20 cellular contexts compared by ENCODE assay signal in the genomic region with DNA sequence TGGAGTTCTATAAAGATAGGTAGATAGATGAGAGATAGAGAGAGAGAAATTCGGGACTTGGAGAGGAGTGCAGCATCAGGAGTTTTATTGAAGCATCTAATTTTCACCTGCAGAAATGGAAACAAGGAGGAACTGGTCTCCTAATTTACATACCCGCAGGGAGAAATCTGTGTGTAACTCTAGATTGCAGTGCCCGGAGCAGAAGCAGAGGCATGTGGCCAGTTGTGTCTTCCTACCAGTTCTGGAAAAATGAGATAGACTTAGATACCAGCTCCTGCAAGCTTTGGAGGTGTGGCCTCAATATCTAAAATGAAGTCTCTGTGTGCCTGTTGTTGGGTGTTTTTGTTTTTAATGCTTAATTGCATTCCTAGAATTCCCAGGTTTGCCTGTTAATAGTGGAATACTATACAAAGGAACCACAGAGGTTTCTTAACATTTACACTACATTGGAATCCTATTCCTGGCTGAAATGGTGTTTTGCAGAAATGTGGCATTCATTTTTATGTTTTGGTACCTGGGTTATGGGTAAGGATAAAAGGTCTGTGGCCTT. TPM values are rescaled to one million over a fixed set of nuclear protein-coding genes. Genes with fewer than 3 reads are reported as not detected.
DNase-seq lines count a peak whose midpoint lies in the region; ATAC-seq and TF ChIP-seq lines count a peak whose summit lies in the region.
"Had no signal": no experiment of that assay in that cellular context is flagged by ENCODE, and none has a peak within 500 bp of the region (broad histone marks: within the 10 kb centered on the region; RNA-seq: fewer than 3 reads in every experiment).

No MANE protein-coding gene starts in this region.

- H3K27me3 ChIP-seq in Karpas-422 (ENCODE audit: low read length): no peaks in the 10 kb centered on the region
- no peaks in the 10 kb centered on the region for H3K27me3 ChIP-seq in endodermal cell (ENCODE audit: control insufficient read depth, insufficient read depth, low read length, poor library complexity, severe bottlenecking)
- no peaks in the 10 kb centered on the region for H3K27me3 ChIP-seq in parathyroid adenoma (ENCODE audit: control insufficient read depth, insufficient read depth, low read length)
- no peaks in the 10 kb centered on the region for H3K27me3 ChIP-seq in dorsolateral prefrontal cortex

- H3K4me2 ChIP-seq in Karpas-422 (ENCODE audit: low read depth, low read length, poor library complexity, severe bottlenecking) (peak overlapping the region; percentile 65), parathyroid adenoma (ENCODE audit: low read length) (peak overlapping the region; percentile 29)

- H3K36me3 Mint-ChIP-seq in endodermal cell (ENCODE audit: low read depth): no peaks in the 10 kb centered on the region

- no peak overlapping the region for H2AFZ ChIP-seq in Karpas-422 (ENCODE audit: low read length)
- H2AFZ ChIP-seq in parathyroid adenoma: no peak overlapping the region

- H3K4me1 Mint-ChIP-seq in endodermal cell: peaks cover 2% of the 10 kb centered on the region

- WGBS in endodermal cell (ENCODE audit: insufficient coverage in 1 of 2, insufficient read length in 1 of 2), 2 experiments: 79 to 87% methylated on average over 2 to 3 of the region's 3 CpGs

- no peaks in the 10 kb centered on the region for H3K9me3 ChIP-seq in Karpas-422 (ENCODE audit: low read length)
- no peaks in the 10 kb centered on the region for H3K9me3 ChIP-seq in endodermal cell (ENCODE audit: control insufficient read depth, low read length)
- H3K9me3 ChIP-seq in parathyroid adenoma (ENCODE audit: control insufficient read depth, low read length): no peaks in the 10 kb centered on the region
- H3K9me3 ChIP-seq: Caco-2 had no signal

- H3K36me3 ChIP-seq in Karpas-422 (ENCODE audit: insufficient read depth, low read length): no peaks in the 10 kb centered on the region
- no peaks in the 10 kb centered on the region for H3K36me3 ChIP-seq in endodermal cell (ENCODE audit: control insufficient read depth, insufficient read depth, low read length)
- no peaks in the 10 kb centered on the region for H3K36me3 ChIP-seq in parathyroid adenoma (ENCODE audit: control insufficient read depth, insufficient read depth, low read length)

- no peak for ATAC-seq in GM18870 (IDR thresholded peaks at IDR 0.05; ENCODE audit: unreplicated experiment)
- no peak for ATAC-seq in HG03342 (IDR thresholded peaks at IDR 0.05; ENCODE audit: unreplicated experiment)
- ATAC-seq: K562 had no signal

- 0 out of 2 replicates have a peak, but pooled peaks cover 3% of the 10 kb centered on the region for H4K20me1 ChIP-seq in Karpas-422 (ENCODE audit: insufficient read depth, low read depth, low read length)

- H3K9ac ChIP-seq in Karpas-422 (ENCODE audit: low read length) (no peak overlapping the region), endodermal cell (ENCODE audit: extremely low read depth, low read length, poor library complexity, severe bottlenecking) (no peak overlapping the region), parathyroid adenoma (no peak overlapping the region)

- H3K9me2 ChIP-seq in Karpas-422 (replicated peaks; ENCODE audit: insufficient read depth, low read length): no peaks in the 10 kb centered on the region

- H3K4me1 ChIP-seq in Karpas-422 (ENCODE audit: low read length): peaks cover 32% of the 10 kb centered on the region
- no peaks in the 10 kb centered on the region for H3K4me1 ChIP-seq in endodermal cell (ENCODE audit: control insufficient read depth, insufficient read depth, low read length)
- peaks cover 8% of the 10 kb centered on the region for H3K4me1 ChIP-seq in parathyroid adenoma

- H3K27ac ChIP-seq in Karpas-422 (ENCODE audit: low read length): peak overlapping the region; percentile 32; the same call in 1 of the 2 replicates
- H3K27ac ChIP-seq in endodermal cell (ENCODE audit: low read depth, low read length): no peak overlapping the region
- H3K27ac ChIP-seq in parathyroid adenoma: no peak overlapping the region
- no peak overlapping the region for H3K27ac ChIP-seq in dorsolateral prefrontal cortex

- DNase-seq in AG08395 (ENCODE audit: low spot score) (peak; percentile 9), Karpas-422 (peak; percentile 76), endodermal cell (no peak), SW 1271 (lab: John Stamatoyannopoulos, UW) (no peak), dorsolateral prefrontal cortex (no peak)
- DNase-seq: Caco-2; CD4-positive, CD25-positive, alpha-beta regulatory T cell; DMS153; HCEC 1CT; MV-4-11; NCI-H1417; NCI-H187 treated with DMSO at 0.1 percent for 48 hours; NCI-H69; RPMI8226; SIG-M5 had no signal

- no peaks in the 10 kb centered on the region for H3K9me3 Mint-ChIP-seq in endodermal cell
- H3K9me3 Mint-ChIP-seq: CD4-positive, CD25-positive, alpha-beta regulatory T cell had no signal

- peaks cover 30% of the 10 kb centered on the region for H3K79me2 ChIP-seq in Karpas-422 (ENCODE audit: low read length)
- peaks cover 10% of the 10 kb centered on the region for H3K79me2 ChIP-seq in parathyroid adenoma

- H3K4me3 Mint-ChIP-seq in endodermal cell: no peak overlapping the region
- H3K4me3 Mint-ChIP-seq: B cell; CD4-positive, CD25-positive, alpha-beta regulatory T cell had no signal

- H3K27ac Mint-ChIP-seq in endodermal cell: peak overlapping the region; percentile 48
- H3K27ac Mint-ChIP-seq: B cell had no signal

- no peaks in the 10 kb centered on the region for H3K27me3 Mint-ChIP-seq in endodermal cell (ENCODE audit: insufficient read depth)
- H3K27me3 Mint-ChIP-seq: B cell; CD4-positive, CD25-positive, alpha-beta regulatory T cell had no signal

- intact Hi-C loops in dorsolateral prefrontal cortex (cut with DNase I): no loop called here

- H3K4me3 ChIP-seq in Karpas-422 (ENCODE audit: low read length) (peak overlapping the region; percentile 44), endodermal cell (ENCODE audit: low read length) (no peak overlapping the region), parathyroid adenoma (ENCODE audit: low read depth, low read length) (no peak overlapping the region), dorsolateral prefrontal cortex (no peak overlapping the region)
- H3K4me3 ChIP-seq: K562 had no signal

- no peak for TF ChIP-seq CTCF in endodermal cell (conservative IDR thresholded peaks at IDR 0.05)
- TF ChIP-seq CTCF in parathyroid adenoma (IDR thresholded peaks at IDR 0.05): no peak
- TF ChIP-seq CTCF in dorsolateral prefrontal cortex (IDR thresholded peaks at IDR 0.05 in 54 of 56, conservative IDR thresholded peaks at IDR 0.05 in 2 of 56; ENCODE audit: low read depth in 1 of 56, partially characterized antibody in 56 of 56): no peak

RNA-seq across cellular contexts. Expression of a gene that starts 57.4 kb away (rescaled TPM):
- 84.9 and 115 TPM in 2 replicates for total RNA-seq in Karpas-422 (2014; rRNA removed; shearing (Covaris generic); ENCODE audit: low replicate concordance)
- total RNA-seq in endodermal cell (10 to 100 TPM; 34.2 to 44.0 TPM), dorsolateral prefrontal cortex (10 to 100 TPM; 17.6 to 55.0 (median 34.0) TPM)
- polyA plus RNA-seq in endodermal cell (2013, experiment 1 of 2): 64.2 TPM
- 62.1 TPM for polyA plus RNA-seq in endodermal cell (2013, experiment 2 of 2)

Comparison
In these comparisons a context has a peak if more than half of its experiments do, and no peak if none do; other contexts are left out.
1. DNase-seq: peak in AG08395 (single experiment) and Karpas-422 (single experiment); none in endodermal cell (single experiment), SW 1271 (0 of 2) and dorsolateral prefrontal cortex (0 of 10).